ENCODE assay signal across 1 cellular context in genomic region chr1:111733996-111734369, GRCh38.
A peak's percentile ranks its signal among the peaks of the same experiment; 100 is the strongest.
TF ChIP-seq lines count a peak whose summit lies in the region.

No MANE protein-coding gene starts in this region.

TF ChIP-seq in K562, 482 proteins besides CTCF, POLR2A, EP300 and RAD21:
- no peak for TF ChIP-seq FOXA1 (IDR thresholded peaks at IDR 0.05; ENCODE audit: borderline replicate concordance)
- TF ChIP-seq ZBTB1 (CRISPR knock-in tag; IDR thresholded peaks at IDR 0.05; ENCODE audit: borderline replicate concordance, low read depth), result no peak
- no peak for TF ChIP-seq TFAP4 (CRISPR knock-in tag; IDR thresholded peaks at IDR 0.05; ENCODE audit: borderline replicate concordance)
- TF ChIP-seq ATF2 (CRISPR knock-in tag; IDR thresholded peaks at IDR 0.05), result 0 out of 2 replicates have a peak, but pooled peaks have one; percentile 6
- TF ChIP-seq NCOA4 (IDR thresholded peaks at IDR 0.05; ENCODE audit: partially characterized antibody), result no peak
- TF ChIP-seq SRSF9 (IDR thresholded peaks at IDR 0.05; ENCODE audit: borderline replicate concordance, low read depth, low read length), result no peak
- peak; percentile 77; the same call in 1 of the 2 replicates for TF ChIP-seq SPI1 (IDR thresholded peaks at IDR 0.05; ENCODE audit: borderline replicate concordance, low read depth, low read length)
